In the genomic region with DNA sequence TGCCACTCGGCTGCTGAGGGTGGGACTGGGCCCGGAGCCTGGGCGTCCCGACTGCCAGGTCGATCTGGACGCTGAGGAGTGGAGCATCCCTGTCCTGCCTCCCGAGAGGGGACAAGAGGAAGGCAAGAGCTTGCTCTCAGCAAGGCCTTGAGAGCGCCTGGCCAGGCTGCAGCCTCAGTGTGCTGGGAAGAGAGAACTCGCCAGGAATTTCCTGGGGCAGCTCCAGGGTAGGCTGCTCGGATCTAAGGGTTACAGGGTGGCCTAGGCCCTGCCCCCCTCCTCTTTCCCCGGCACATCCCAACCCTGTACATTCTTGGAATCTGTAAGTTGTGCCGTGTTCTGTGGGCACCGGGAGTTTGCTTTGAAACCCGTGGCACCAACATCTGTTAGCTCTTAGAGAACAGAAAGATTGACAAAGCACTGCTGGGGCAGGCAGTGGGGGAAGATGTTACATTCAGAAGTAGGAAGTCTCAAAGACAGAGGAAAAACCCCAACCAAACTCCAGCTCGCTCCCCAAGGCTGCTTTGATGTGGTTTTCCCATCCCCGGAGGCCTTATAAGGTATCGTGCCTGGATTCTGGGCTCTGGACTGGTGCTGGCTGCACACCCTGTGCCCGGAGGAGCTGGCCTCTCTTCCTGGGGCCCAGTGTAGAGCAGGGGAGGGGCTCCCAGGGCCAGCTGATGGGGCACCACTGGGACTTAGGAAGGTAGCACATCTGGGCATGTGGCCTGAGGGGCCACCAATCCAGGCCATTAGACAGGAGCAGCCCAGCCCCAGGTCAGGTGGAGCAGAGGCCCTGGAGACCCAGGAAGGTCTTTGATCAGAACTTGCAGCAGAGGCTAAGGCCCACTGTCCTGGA, we compare ENCODE assay signal across 1 cellular context.
A peak's percentile ranks its signal among the peaks of the same experiment; 100 is the strongest.
TF ChIP-seq lines count a peak whose summit lies in the region.

No MANE protein-coding gene starts in this region.

TF ChIP-seq in GM12878, 131 proteins besides CTCF, POLR2A, EP300 and RAD21 (continued from another document):
- TF ChIP-seq RUNX3 (IDR thresholded peaks at IDR 0.05; ENCODE audit: low read length): peak; percentile 52; the same call in 1 of the 2 replicates
- TF ChIP-seq SRF (IDR thresholded peaks at IDR 0.05; ENCODE audit: low read depth in 2 of 2, low read length in 2 of 2): 0 out of 4 replicates have a peak, but pooled peaks of 1 of the 2 experiments have one; percentile 41
